In the genomic region with DNA sequence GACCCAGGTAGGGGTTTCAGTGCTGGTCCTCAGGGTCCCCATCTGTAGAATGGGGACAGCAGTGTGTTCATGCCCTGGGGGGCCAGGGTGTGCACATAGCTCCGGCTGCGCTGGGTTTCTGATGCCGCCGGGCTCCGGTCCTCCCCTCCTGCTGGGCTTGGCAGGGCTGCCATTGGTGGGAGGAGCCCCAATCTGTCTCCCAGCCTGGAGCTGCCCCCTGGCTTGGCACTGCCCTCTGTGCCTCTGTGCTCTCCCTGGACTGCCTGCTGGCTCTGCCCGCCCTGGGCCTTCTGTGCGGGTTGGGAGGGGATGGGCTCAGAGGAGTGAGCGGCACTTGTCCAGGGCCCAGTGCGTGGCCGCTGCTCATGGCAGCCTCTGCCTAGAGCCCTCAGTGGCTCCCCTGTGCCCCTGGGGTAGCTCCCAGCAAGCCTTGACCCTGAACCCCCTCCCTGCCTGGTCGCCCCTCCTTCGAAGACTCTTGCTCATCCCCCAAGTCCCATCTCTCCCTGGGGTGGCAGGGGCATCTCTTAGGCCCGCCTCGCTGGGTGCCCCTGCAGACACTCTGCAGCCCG, we compare ENCODE assay signal across 22 cellular contexts. TPM values are rescaled to one million over a fixed set of nuclear protein-coding genes. Genes with fewer than 3 reads are reported as not detected.
DNase-seq lines count a peak whose midpoint lies in the region; ATAC-seq, FAIRE-seq and TF ChIP-seq lines count a peak whose summit lies in the region.
"Had no signal": no experiment of that assay in that cellular context is flagged by ENCODE, and none has a peak within 500 bp of the region (broad histone marks: within the 10 kb centered on the region; RNA-seq: fewer than 3 reads in every experiment).

No MANE protein-coding gene starts in this region.

- H3K4me3 ChIP-seq in BLaER1 treated with 17β-estradiol and CSF1 and Interleukin-3, amounts not matched to agents 10 nM and 100 nM, result no peak overlapping the region
- H3K4me3 ChIP-seq in liver (ENCODE audit: low read depth in 1 of 3, low read length in 3 of 3), result no peak overlapping the region
- H3K4me3 ChIP-seq in kidney (ENCODE audit: low read length in 2 of 2), result no peak overlapping the region
- H3K4me3 ChIP-seq: heart left ventricle had no signal

- WGBS in liver, result 61% methylated on average over 15 of the region's 15 CpGs

- no peak for ATAC-seq in HG03108 (IDR thresholded peaks at IDR 0.05; ENCODE audit: unreplicated experiment)
- ATAC-seq: stimulated activated naive CD8-positive, alpha-beta T cell treated with anti-CD3 and anti-CD28 coated beads, Interleukin-15, Interleukin-2, amounts not matched to agents 100 U/mL and 50 U/mL, for 24 hours had no signal

- DNase-seq in substantia nigra (lab: John Stamatoyannopoulos, UW) (peak in 28 of 49 donors; percentile 19 to 73 (median 42)), retina (no peak), kidney (no peak)
- DNase-seq: activated B cell treated with CpG ODN at 0.5 μM for 24 hours; activated CD4-positive, alpha-beta T cell treated with anti-CD3 and anti-CD28 coated beads, Interleukin-2, amount 50 U/mL, for 4 hours; activated naive CD4-positive, alpha-beta T cell treated with anti-CD3 and anti-CD28 coated beads, Interleukin-2, amount 50 U/mL, for 16 hours; central memory CD4-positive, alpha-beta T cell; EL; HCEC 1CT; IMR-90; mesendoderm; NCI-H1105 treated with DMSO at 0.1 percent for 48 hours; NCI-H2029; OCI-M1; SHP77 treated with DMSO at 0.1 percent for 48 hours; stimulated activated naive CD8-positive, alpha-beta T cell treated with anti-CD3 and anti-CD28 coated beads, Interleukin-15, Interleukin-2, amounts not matched to agents 100 U/mL and 50 U/mL, for 24 hours; SW 1271 had no signal

- no peak for TF ChIP-seq RAD21 in liver (IDR thresholded peaks at IDR 0.05)

- intact Hi-C loops in kidney (cut with DNase I), result no loop called here

- no peak overlapping the region for H3K9ac ChIP-seq in BLaER1 treated with 17β-estradiol and CSF1 and Interleukin-3, amounts not matched to agents 10 nM and 100 nM
- H3K9ac ChIP-seq in liver (ENCODE audit: low read depth in 1 of 2, low read length in 2 of 2) (peak overlapping the region; percentile 18 to 57), kidney (ENCODE audit: low read length in 2 of 2) (no peak overlapping the region)

- no peaks in the 10 kb centered on the region for H3K9me3 ChIP-seq in BLaER1 treated with 17β-estradiol and CSF1 and Interleukin-3, amounts not matched to agents 10 nM and 100 nM (replicated peaks in 1 of 11)
- H3K9me3 ChIP-seq in liver (ENCODE audit: control insufficient read depth in 4 of 4, low read length in 3 of 4), result no peaks in the 10 kb centered on the region
- H3K9me3 ChIP-seq in kidney (ENCODE audit: control insufficient read depth in 1 of 2, low read length in 2 of 2), result no peaks in the 10 kb centered on the region
- H3K9me3 ChIP-seq: heart left ventricle had no signal

- H3K27ac ChIP-seq in BLaER1 treated with 17β-estradiol and CSF1 and Interleukin-3, amounts not matched to agents 10 nM and 100 nM, result no peak overlapping the region
- H3K27ac ChIP-seq in VCaP (peak overlapping the region; percentile 100; the same call in 1 of the 2 replicates), liver (ENCODE audit: low read depth in 1 of 2, low read length in 2 of 2) (peak overlapping the region; percentile 79 to 92), substantia nigra (ENCODE audit: low read depth, low read length, poor library complexity, severe bottlenecking) (no peak overlapping the region), kidney (ENCODE audit: low read depth in 2 of 2, low read length in 2 of 2) (peak overlapping the region in 1 of 2 donors; percentile 22)

- FAIRE-seq in kidney (lab: Jason Lieb, UNC), result no peak

- peak overlapping the region; percentile 12 to 92 (median 82); a peak in 11 of 22 replicates for H3K4me2 ChIP-seq in BLaER1 treated with 17β-estradiol and CSF1 and Interleukin-3, amounts not matched to agents 10 nM and 100 nM

- H3K4me1 ChIP-seq in BLaER1 treated with 17β-estradiol and CSF1 and Interleukin-3, amounts not matched to agents 10 nM and 100 nM, result peaks cover 91 to 100% (median 100%) of the 10 kb centered on the region in 10 experiments
- H3K4me1 ChIP-seq in liver (ENCODE audit: control insufficient read depth in 4 of 4, insufficient read depth in 4 of 4, low read length in 3 of 4), result peaks cover 79 to 100% (median 90%) of the 10 kb centered on the region in 4 donors
- H3K4me1 ChIP-seq in kidney (ENCODE audit: control insufficient read depth in 1 of 2, insufficient read depth in 1 of 2, low read depth in 1 of 2, low read length in 2 of 2), result peaks cover 24 to 70% of the 10 kb centered on the region in 2 donors

- peaks cover 92 to 100% (median 100%) of the 10 kb centered on the region in 11 experiments for H4K20me1 ChIP-seq in BLaER1 treated with 17β-estradiol and CSF1 and Interleukin-3, amounts not matched to agents 10 nM and 100 nM

- no peaks in the 10 kb centered on the region for H3K27me3 ChIP-seq in BLaER1 treated with 17β-estradiol and CSF1 and Interleukin-3, amounts not matched to agents 10 nM and 100 nM
- no peaks in the 10 kb centered on the region for H3K27me3 ChIP-seq in liver (ENCODE audit: control insufficient read depth in 4 of 4, insufficient read depth in 4 of 4, low read length in 3 of 4)
- H3K27me3 ChIP-seq: heart left ventricle had no signal

- H3K36me3 ChIP-seq in BLaER1 treated with 17β-estradiol and CSF1 and Interleukin-3, amounts not matched to agents 10 nM and 100 nM, result no peaks in the 10 kb centered on the region; a peak in 1 of 22 replicates
- H3K36me3 ChIP-seq in liver (ENCODE audit: control insufficient read depth in 4 of 4, insufficient read depth in 3 of 4, low read depth in 1 of 4, low read length in 3 of 4), result no peaks in the 10 kb centered on the region
- no peaks in the 10 kb centered on the region for H3K36me3 ChIP-seq in kidney (ENCODE audit: control insufficient read depth in 1 of 2, insufficient read depth in 2 of 2, low read length in 2 of 2)
- H3K36me3 ChIP-seq: heart left ventricle had no signal

- TF ChIP-seq CTCF in VCaP (conservative IDR thresholded peaks at IDR 0.05) (no peak), liver (IDR thresholded peaks at IDR 0.05; ENCODE audit: low read depth, low read length, missing input control) (no peak), kidney (IDR thresholded peaks at IDR 0.05; ENCODE audit: borderline replicate concordance, extremely low read depth, insufficient read depth) (no peak)

TF ChIP-seq in liver, 16 proteins besides CTCF, POLR2A, EP300 and RAD21 (continues in another document):
- TF ChIP-seq HNF4G (IDR thresholded peaks at IDR 0.05) (no peak), HNF4A (conservative IDR thresholded peaks at IDR 0.05) (no peak), MAX (IDR thresholded peaks at IDR 0.05) (no peak), JUND (IDR thresholded peaks at IDR 0.05) (no peak), FOXA1 (IDR thresholded peaks at IDR 0.05) (no peak), EGR1 (IDR thresholded peaks at IDR 0.05; ENCODE audit: low read depth in 2 of 2) (no peak), RXRA (IDR thresholded peaks at IDR 0.05) (no peak), SP1 (IDR thresholded peaks at IDR 0.05) (no peak), YY1 (IDR thresholded peaks at IDR 0.05) (no peak)
- TF ChIP-seq, protein P1, sequence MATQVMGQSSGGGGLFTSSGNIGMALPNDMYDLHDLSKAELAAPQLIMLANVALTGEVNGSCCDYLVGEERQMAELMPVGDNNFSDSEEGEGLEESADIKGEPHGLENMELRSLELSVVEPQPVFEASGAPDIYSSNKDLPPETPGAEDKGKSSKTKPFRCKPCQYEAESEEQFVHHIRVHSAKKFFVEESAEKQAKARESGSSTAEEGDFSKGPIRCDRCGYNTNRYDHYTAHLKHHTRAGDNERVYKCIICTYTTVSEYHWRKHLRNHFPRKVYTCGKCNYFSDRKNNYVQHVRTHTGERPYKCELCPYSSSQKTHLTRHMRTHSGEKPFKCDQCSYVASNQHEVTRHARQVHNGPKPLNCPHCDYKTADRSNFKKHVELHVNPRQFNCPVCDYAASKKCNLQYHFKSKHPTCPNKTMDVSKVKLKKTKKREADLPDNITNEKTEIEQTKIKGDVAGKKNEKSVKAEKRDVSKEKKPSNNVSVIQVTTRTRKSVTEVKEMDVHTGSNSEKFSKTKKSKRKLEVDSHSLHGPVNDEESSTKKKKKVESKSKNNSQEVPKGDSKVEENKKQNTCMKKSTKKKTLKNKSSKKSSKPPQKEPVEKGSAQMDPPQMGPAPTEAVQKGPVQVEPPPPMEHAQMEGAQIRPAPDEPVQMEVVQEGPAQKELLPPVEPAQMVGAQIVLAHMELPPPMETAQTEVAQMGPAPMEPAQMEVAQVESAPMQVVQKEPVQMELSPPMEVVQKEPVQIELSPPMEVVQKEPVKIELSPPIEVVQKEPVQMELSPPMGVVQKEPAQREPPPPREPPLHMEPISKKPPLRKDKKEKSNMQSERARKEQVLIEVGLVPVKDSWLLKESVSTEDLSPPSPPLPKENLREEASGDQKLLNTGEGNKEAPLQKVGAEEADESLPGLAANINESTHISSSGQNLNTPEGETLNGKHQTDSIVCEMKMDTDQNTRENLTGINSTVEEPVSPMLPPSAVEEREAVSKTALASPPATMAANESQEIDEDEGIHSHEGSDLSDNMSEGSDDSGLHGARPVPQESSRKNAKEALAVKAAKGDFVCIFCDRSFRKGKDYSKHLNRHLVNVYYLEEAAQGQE (IDR thresholded peaks at IDR 0.05), result no peak
- TF ChIP-seq, protein P2, sequence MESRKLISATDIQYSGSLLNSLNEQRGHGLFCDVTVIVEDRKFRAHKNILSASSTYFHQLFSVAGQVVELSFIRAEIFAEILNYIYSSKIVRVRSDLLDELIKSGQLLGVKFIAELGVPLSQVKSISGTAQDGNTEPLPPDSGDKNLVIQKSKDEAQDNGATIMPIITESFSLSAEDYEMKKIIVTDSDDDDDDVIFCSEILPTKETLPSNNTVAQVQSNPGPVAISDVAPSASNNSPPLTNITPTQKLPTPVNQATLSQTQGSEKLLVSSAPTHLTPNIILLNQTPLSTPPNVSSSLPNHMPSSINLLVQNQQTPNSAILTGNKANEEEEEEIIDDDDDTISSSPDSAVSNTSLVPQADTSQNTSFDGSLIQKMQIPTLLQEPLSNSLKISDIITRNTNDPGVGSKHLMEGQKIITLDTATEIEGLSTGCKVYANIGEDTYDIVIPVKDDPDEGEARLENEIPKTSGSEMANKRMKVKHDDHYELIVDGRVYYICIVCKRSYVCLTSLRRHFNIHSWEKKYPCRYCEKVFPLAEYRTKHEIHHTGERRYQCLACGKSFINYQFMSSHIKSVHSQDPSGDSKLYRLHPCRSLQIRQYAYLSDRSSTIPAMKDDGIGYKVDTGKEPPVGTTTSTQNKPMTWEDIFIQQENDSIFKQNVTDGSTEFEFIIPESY (IDR thresholded peaks at IDR 0.05), result no peak

RNA-seq across cellular contexts. Expression of gene RXRA, which starts 35.7 kb away (rescaled TPM):
- total RNA-seq in liver (100 to 1,000 TPM in 1 of 2 donors, 10 to 100 TPM in 1; 41.5 to 116 TPM), kidney (49.5 TPM)
- polyA plus RNA-seq in liver (100 to 1,000 TPM in 1 of 2 donors, 10 to 100 TPM in 1; 46.8 to 101 TPM), kidney (ENCODE audit: insufficient read depth, low read depth, low replicate concordance) (24.0 TPM)

Comparison
In these comparisons a context has a peak if more than half of its experiments do, and no peak if none do; other contexts are left out.
1. H3K27ac ChIP-seq: peak in VCaP (single experiment) and liver (2 of 2); none in BLaER1 treated with 17β-estradiol and CSF1 and Interleukin-3, amounts not matched to agents 10 nM and 100 nM (0 of 11) and substantia nigra (single experiment).
2. H3K9ac ChIP-seq: peak in liver (2 of 2); none in BLaER1 treated with 17β-estradiol and CSF1 and Interleukin-3, amounts not matched to agents 10 nM and 100 nM (0 of 11) and kidney (0 of 2).
3. DNase-seq: peak in substantia nigra (28 of 49); none in retina (single experiment) and kidney (single experiment).